Comparison of ENCODE assay signal across 9 cellular contexts in the genomic region with DNA sequence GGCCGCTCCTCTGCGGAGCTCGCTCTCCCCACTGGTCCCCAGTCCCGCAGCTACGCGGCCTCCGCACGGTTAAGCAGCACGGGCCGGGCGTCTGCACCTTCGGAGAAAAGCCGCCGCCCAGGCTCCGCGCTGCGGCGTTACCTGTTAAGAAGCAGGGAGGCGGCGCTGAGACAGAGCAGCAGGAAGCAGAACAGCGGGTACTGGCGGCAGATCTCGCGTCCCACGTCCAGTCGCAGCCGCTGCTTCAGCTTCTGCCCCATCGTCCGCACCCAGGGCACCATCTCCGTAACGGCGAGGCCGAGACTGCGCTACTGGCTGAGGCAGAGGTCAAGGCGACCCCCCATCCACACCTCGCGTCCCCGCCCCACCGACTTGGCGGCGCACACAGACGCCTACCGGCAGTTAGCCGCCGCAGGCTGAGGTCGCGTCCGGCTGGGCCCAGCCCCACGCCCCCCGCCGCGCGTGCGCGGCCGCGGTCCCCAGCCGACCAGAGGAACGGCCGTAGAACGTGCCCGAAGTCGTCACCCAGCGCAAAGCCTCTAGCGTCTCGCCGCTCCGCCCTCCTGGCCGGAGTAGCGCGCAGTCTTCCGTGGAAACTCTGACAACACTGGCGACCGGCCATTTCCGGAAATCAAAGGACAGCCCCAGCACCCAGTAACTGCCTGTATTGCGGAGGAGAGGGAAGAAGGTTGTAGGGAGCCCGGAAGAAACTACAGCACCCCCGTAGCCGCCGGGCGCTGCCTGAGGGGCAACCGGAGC. TPM values are rescaled to one million over a fixed set of nuclear protein-coding genes. Genes with fewer than 3 reads are reported as not detected.
DNase-seq lines count a peak whose midpoint lies in the region; ATAC-seq, FAIRE-seq and TF ChIP-seq lines count a peak whose summit lies in the region.
"Had no signal": no experiment of that assay in that cellular context is flagged by ENCODE, and none has a peak within 500 bp of the region (broad histone marks: within the 10 kb centered on the region; RNA-seq: fewer than 3 reads in every experiment).

A gene with protein sequence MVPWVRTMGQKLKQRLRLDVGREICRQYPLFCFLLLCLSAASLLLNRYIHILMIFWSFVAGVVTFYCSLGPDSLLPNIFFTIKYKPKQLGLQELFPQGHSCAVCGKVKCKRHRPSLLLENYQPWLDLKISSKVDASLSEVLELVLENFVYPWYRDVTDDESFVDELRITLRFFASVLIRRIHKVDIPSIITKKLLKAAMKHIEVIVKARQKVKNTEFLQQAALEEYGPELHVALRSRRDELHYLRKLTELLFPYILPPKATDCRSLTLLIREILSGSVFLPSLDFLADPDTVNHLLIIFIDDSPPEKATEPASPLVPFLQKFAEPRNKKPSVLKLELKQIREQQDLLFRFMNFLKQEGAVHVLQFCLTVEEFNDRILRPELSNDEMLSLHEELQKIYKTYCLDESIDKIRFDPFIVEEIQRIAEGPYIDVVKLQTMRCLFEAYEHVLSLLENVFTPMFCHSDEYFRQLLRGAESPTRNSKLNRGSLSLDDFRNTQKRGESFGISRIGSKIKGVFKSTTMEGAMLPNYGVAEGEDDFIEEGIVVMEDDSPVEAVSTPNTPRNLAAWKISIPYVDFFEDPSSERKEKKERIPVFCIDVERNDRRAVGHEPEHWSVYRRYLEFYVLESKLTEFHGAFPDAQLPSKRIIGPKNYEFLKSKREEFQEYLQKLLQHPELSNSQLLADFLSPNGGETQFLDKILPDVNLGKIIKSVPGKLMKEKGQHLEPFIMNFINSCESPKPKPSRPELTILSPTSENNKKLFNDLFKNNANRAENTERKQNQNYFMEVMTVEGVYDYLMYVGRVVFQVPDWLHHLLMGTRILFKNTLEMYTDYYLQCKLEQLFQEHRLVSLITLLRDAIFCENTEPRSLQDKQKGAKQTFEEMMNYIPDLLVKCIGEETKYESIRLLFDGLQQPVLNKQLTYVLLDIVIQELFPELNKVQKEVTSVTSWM (minus strand): TSS at position 421 of the 759 bp plus-strand sequence. CDS start 140 bp downstream, at position 281.

- peak within 1 kb of the TSS; percentile 76 to 92 for H3K9ac ChIP-seq in kidney (ENCODE audit: low read length in 2 of 2)

- H3K4me3 ChIP-seq in kidney (ENCODE audit: low read length in 2 of 2): peak within 1 kb of the TSS; percentile 94 to 97

- no peaks in the 10 kb centered on the region for H3K36me3 ChIP-seq in kidney (ENCODE audit: control insufficient read depth in 1 of 2, insufficient read depth in 2 of 2, low read length in 2 of 2)

- no peak for FAIRE-seq in kidney (lab: Jason Lieb, UNC)
- FAIRE-seq: islet of Langerhans had no signal

- H3K4me1 ChIP-seq in kidney (ENCODE audit: control insufficient read depth in 1 of 2, insufficient read depth in 1 of 2, low read depth in 1 of 2, low read length in 2 of 2): peaks cover 0 to 7% of the 10 kb centered on the region in 2 donors

- intact Hi-C loops in kidney (cut with DNase I): no loop called here

- TF ChIP-seq CTCF in kidney (IDR thresholded peaks at IDR 0.05; ENCODE audit: borderline replicate concordance, extremely low read depth, insufficient read depth): no peak

- DNase-seq in Ammon's horn (ENCODE audit: low spot score) (peak; percentile 94), NCI-H446 treated with DMSO at 0.1 percent for 48 hours (lab: John Stamatoyannopoulos, UW) (peak; percentile 57), cerebellum (ENCODE audit: low spot score) (peak; percentile 87), kidney (peak; percentile 98)
- peak; percentile 60 for DNase-seq in activated CD4-positive, alpha-beta T cell treated with anti-CD3 and anti-CD28 coated beads for 1 hour
- DNase-seq in stimulated activated CD4-positive, alpha-beta T cell treated with anti-CD3 and anti-CD28 coated beads, Interleukin-15, amount 100 ng/mL, for 1 hour (ENCODE audit: low read depth in 1 of 2, low spot score in 1 of 2): peak; percentile 43 to 49

- H3K27ac ChIP-seq in kidney (ENCODE audit: low read depth in 2 of 2, low read length in 2 of 2): peak within 1 kb of the TSS; percentile 95

- ATAC-seq in GM19035 (IDR thresholded peaks at IDR 0.05; ENCODE audit: unreplicated experiment) (peak; percentile 87), HG03342 (IDR thresholded peaks at IDR 0.05; ENCODE audit: unreplicated experiment) (peak; percentile 88)

- no peaks in the 10 kb centered on the region for H3K9me3 ChIP-seq in kidney (ENCODE audit: control insufficient read depth in 1 of 2, low read length in 2 of 2)

RNA-seq across cellular contexts. Expression of the gene that starts here (rescaled TPM):
- total RNA-seq in cerebellum (125 TPM), kidney (100 TPM)
- 125 TPM for polyA plus RNA-seq in kidney (ENCODE audit: insufficient read depth, low read depth, low replicate concordance)

Comparison
In these comparisons a context has a peak if more than half of its experiments do, and no peak if none do; other contexts are left out.
1. Peak in every context shown above with its lines: DNase-seq, ATAC-seq, H3K4me3 ChIP-seq and H3K27ac ChIP-seq.
2. DNase-seq: peak in every context shown above with its lines; median percentile 98 in kidney; 94 in Ammon's horn; 87 in cerebellum; 60 in activated CD4-positive, alpha-beta T cell treated with anti-CD3 and anti-CD28 coated beads for 1 hour; 57 in NCI-H446 treated with DMSO at 0.1 percent for 48 hours; 46 in stimulated activated CD4-positive, alpha-beta T cell treated with anti-CD3 and anti-CD28 coated beads, Interleukin-15, amount 100 ng/mL, for 1 hour.